16 cellular contexts compared by ENCODE assay signal in genomic region chr11:46857666-46858065, GRCh38. TPM values are rescaled to one million over a fixed set of nuclear protein-coding genes. Genes with fewer than 3 reads are reported as not detected.
DNase-seq lines count a peak whose midpoint lies in the region; ATAC-seq and TF ChIP-seq lines count a peak whose summit lies in the region.
"Had no signal": no experiment of that assay in that cellular context is flagged by ENCODE, and none has a peak within 500 bp of the region (broad histone marks: within the 10 kb centered on the region; RNA-seq: fewer than 3 reads in every experiment).

No MANE protein-coding gene starts in this region.

- ATAC-seq in Right ventricle myocardium superior (ENCODE audit: poor library complexity) (peak; percentile 51), mucosa of descending colon (peak; percentile 20), HG02610 (IDR thresholded peaks at IDR 0.05; ENCODE audit: unreplicated experiment) (no peak)

- H3K4me1 ChIP-seq in right atrium auricular region (no peaks in the 10 kb centered on the region), left ventricle myocardium inferior (no peaks in the 10 kb centered on the region), mucosa of descending colon (ENCODE audit: low read depth) (no peaks in the 10 kb centered on the region)
- H3K4me1 ChIP-seq: HAP-1 had no signal

- no peaks in the 10 kb centered on the region for H3K27me3 ChIP-seq in right atrium auricular region
- no peaks in the 10 kb centered on the region for H3K27me3 ChIP-seq in left ventricle myocardium inferior (ENCODE audit: low read depth)

- H3K36me3 ChIP-seq in right atrium auricular region (peaks cover 18% of the 10 kb centered on the region), left ventricle myocardium inferior (peaks cover 19% of the 10 kb centered on the region), mucosa of descending colon (ENCODE audit: low read depth) (no peaks in the 10 kb centered on the region)

- H3K9me3 ChIP-seq in right atrium auricular region (no peaks in the 10 kb centered on the region), left ventricle myocardium inferior (replicated peaks) (no peaks in the 10 kb centered on the region), mucosa of descending colon (no peaks in the 10 kb centered on the region)
- H3K9me3 ChIP-seq: HAP-1 had no signal

- TF ChIP-seq CTCF in right atrium auricular region (IDR thresholded peaks at IDR 0.05) (no peak), left ventricle myocardium inferior (IDR thresholded peaks at IDR 0.05; ENCODE audit: borderline replicate concordance) (no peak), mucosa of descending colon (IDR thresholded peaks at IDR 0.05) (no peak)

- H3K27ac ChIP-seq in right atrium auricular region (no peak overlapping the region), left ventricle myocardium inferior (replicated peaks) (peak overlapping the region; percentile 41), substantia nigra (ENCODE audit: low read depth, low read length, poor library complexity, severe bottlenecking) (peak overlapping the region; percentile 18)

- intact Hi-C loops in Right ventricle myocardium superior (cut with DNase I) = no loop called here
- intact Hi-C loops in left ventricle myocardium inferior (cut with micrococcal nuclease) = no loop called here
- intact Hi-C loops in mucosa of descending colon (cut with DNase I, micrococcal nuclease) = no loop called here

- no peak overlapping the region for H3K4me3 ChIP-seq in right atrium auricular region
- no peak overlapping the region for H3K4me3 ChIP-seq in left ventricle myocardium inferior
- H3K4me3 ChIP-seq in mucosa of descending colon = no peak overlapping the region
- H3K4me3 ChIP-seq: HAP-1 had no signal

- DNase-seq in Right ventricle myocardium superior = no peak
- DNase-seq in right atrium auricular region (ENCODE audit: low spot score) = no peak
- DNase-seq in left ventricle myocardium inferior = no peak
- DNase-seq in mucosa of descending colon = no peak
- DNase-seq in substantia nigra (lab: John Stamatoyannopoulos, UW) = no peak
- no peak for DNase-seq in NCI-H146 (lab: John Stamatoyannopoulos, UW)
- DNase-seq in activated naive CD4-positive, alpha-beta T cell (lab: John Stamatoyannopoulos, UW) = no peak
- DNase-seq: CD8-positive, alpha-beta memory T cell; NCI-H1417; NCI-H187 treated with DMSO at 0.1 percent for 48 hours; NCI-H226; NCI-H524; NCI-H82; RPMI8226 had no signal

RNA-seq across cellular contexts. Expression of gene CKAP5, which starts 11.6 kb away (rescaled TPM):
- total RNA-seq in Right ventricle myocardium superior (69.4 TPM), right atrium auricular region (10 to 100 TPM; 30.9 to 43.2 TPM), left ventricle myocardium inferior (78.8 TPM), mucosa of descending colon (10 to 100 TPM; 50.3 to 74.5 (median 67.8) TPM)

Comparison
In these comparisons a context has a peak if more than half of its experiments do, and no peak if none do; other contexts are left out.
1. H3K27ac ChIP-seq: peak in left ventricle myocardium inferior (single experiment) and substantia nigra (single experiment); none in right atrium auricular region (0 of 2).